Comparison of ENCODE assay signal across 1 cellular context in genomic region chr17:42632949-42633444, GRCh38.
TF ChIP-seq lines count a peak whose summit lies in the region.

No MANE protein-coding gene starts in this region.

TF ChIP-seq in K562, 482 proteins besides CTCF, POLR2A, EP300 and RAD21 (continued from another document and continues in another):
- TF ChIP-seq, protein P1, sequence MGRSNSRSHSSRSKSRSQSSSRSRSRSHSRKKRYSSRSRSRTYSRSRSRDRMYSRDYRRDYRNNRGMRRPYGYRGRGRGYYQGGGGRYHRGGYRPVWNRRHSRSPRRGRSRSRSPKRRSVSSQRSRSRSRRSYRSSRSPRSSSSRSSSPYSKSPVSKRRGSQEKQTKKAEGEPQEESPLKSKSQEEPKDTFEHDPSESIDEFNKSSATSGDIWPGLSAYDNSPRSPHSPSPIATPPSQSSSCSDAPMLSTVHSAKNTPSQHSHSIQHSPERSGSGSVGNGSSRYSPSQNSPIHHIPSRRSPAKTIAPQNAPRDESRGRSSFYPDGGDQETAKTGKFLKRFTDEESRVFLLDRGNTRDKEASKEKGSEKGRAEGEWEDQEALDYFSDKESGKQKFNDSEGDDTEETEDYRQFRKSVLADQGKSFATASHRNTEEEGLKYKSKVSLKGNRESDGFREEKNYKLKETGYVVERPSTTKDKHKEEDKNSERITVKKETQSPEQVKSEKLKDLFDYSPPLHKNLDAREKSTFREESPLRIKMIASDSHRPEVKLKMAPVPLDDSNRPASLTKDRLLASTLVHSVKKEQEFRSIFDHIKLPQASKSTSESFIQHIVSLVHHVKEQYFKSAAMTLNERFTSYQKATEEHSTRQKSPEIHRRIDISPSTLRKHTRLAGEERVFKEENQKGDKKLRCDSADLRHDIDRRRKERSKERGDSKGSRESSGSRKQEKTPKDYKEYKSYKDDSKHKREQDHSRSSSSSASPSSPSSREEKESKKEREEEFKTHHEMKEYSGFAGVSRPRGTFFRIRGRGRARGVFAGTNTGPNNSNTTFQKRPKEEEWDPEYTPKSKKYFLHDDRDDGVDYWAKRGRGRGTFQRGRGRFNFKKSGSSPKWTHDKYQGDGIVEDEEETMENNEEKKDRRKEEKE (IDR thresholded peaks at IDR 0.05; ENCODE audit: borderline replicate concordance in 1 of 2, control insufficient read depth in 1 of 2, low read depth in 2 of 2, low read length in 1 of 2): 0 out of 4 replicates have a peak, but pooled peaks of 1 of the 2 experiments have one; percentile 19
- peak; percentile 96 for TF ChIP-seq CBFA2T3 (IDR thresholded peaks at IDR 0.05)
- TF ChIP-seq ATF4 (CRISPR knock-in tag; IDR thresholded peaks at IDR 0.05): no peak
- TF ChIP-seq RNF2 (IDR thresholded peaks at IDR 0.05): no peak; the same call in 1 of the 2 replicates
- no peak for TF ChIP-seq ZNF184 (CRISPR knock-in tag; IDR thresholded peaks at IDR 0.05)
- no peak for TF ChIP-seq PBX2 (CRISPR knock-in tag; IDR thresholded peaks at IDR 0.05; ENCODE audit: low read depth)
- peak; percentile 92 for TF ChIP-seq PBX2 (tag; conservative IDR thresholded peaks at IDR 0.05; ENCODE audit: low read depth)
- TF ChIP-seq SMARCE1 (IDR thresholded peaks at IDR 0.05): peak; percentile 80
- no peak for TF ChIP-seq GMEB1 (CRISPR knock-in tag; IDR thresholded peaks at IDR 0.05)
- TF ChIP-seq ZNF384 (IDR thresholded peaks at IDR 0.05; ENCODE audit: low read depth, low read length): no peak
- peak; percentile 47; the same call in 1 of the 2 replicates for TF ChIP-seq ZEB2 (IDR thresholded peaks at IDR 0.05)
- TF ChIP-seq ETS2 (tag; IDR thresholded peaks at IDR 0.05; ENCODE audit: borderline replicate concordance, poor library complexity, severe bottlenecking): no peak
- TF ChIP-seq RB1 (IDR thresholded peaks at IDR 0.05; ENCODE audit: low read depth): no peak
- no peak for TF ChIP-seq NFE2L1 (tag; IDR thresholded peaks at IDR 0.05; ENCODE audit: borderline replicate concordance, low read depth)
- TF ChIP-seq ZNF274 (IDR thresholded peaks at IDR 0.05; ENCODE audit: borderline replicate concordance, low read depth, low read length): no peak
- no peak for TF ChIP-seq CTCFL (IDR thresholded peaks at IDR 0.05; ENCODE audit: borderline replicate concordance, insufficient read depth, low read depth, low read length, poor library complexity, severe bottlenecking)
- no peak for TF ChIP-seq PRMT5 (CRISPR knock-in tag; IDR thresholded peaks at IDR 0.05)
- no peak for TF ChIP-seq POLR2B (IDR thresholded peaks at IDR 0.05; ENCODE audit: low read depth, partially characterized antibody)
- no peak for TF ChIP-seq HCFC1 (IDR thresholded peaks at IDR 0.05; ENCODE audit: low read depth, low read length)
- peak; percentile 48 for TF ChIP-seq ZFX (CRISPR knock-in tag; IDR thresholded peaks at IDR 0.05)
- TF ChIP-seq, protein P2, sequence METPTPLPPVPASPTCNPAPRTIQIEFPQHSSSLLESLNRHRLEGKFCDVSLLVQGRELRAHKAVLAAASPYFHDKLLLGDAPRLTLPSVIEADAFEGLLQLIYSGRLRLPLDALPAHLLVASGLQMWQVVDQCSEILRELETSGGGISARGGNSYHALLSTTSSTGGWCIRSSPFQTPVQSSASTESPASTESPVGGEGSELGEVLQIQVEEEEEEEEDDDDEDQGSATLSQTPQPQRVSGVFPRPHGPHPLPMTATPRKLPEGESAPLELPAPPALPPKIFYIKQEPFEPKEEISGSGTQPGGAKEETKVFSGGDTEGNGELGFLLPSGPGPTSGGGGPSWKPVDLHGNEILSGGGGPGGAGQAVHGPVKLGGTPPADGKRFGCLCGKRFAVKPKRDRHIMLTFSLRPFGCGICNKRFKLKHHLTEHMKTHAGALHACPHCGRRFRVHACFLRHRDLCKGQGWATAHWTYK (CRISPR knock-in tag; IDR thresholded peaks at IDR 0.05): no peak
- TF ChIP-seq ERF (CRISPR knock-in tag; IDR thresholded peaks at IDR 0.05): no peak
- no peak for TF ChIP-seq SMC3 (conservative IDR thresholded peaks at IDR 0.05; ENCODE audit: insufficient read depth, low read depth, low read length)
- TF ChIP-seq TAF1 (IDR thresholded peaks at IDR 0.05; ENCODE audit: control insufficient read depth, extremely low read depth, insufficient read depth, low read length, severe bottlenecking): no peak
- TF ChIP-seq NCOA2 (IDR thresholded peaks at IDR 0.05; ENCODE audit: partially characterized antibody in 2 of 2): no peak
- TF ChIP-seq, protein P3, sequence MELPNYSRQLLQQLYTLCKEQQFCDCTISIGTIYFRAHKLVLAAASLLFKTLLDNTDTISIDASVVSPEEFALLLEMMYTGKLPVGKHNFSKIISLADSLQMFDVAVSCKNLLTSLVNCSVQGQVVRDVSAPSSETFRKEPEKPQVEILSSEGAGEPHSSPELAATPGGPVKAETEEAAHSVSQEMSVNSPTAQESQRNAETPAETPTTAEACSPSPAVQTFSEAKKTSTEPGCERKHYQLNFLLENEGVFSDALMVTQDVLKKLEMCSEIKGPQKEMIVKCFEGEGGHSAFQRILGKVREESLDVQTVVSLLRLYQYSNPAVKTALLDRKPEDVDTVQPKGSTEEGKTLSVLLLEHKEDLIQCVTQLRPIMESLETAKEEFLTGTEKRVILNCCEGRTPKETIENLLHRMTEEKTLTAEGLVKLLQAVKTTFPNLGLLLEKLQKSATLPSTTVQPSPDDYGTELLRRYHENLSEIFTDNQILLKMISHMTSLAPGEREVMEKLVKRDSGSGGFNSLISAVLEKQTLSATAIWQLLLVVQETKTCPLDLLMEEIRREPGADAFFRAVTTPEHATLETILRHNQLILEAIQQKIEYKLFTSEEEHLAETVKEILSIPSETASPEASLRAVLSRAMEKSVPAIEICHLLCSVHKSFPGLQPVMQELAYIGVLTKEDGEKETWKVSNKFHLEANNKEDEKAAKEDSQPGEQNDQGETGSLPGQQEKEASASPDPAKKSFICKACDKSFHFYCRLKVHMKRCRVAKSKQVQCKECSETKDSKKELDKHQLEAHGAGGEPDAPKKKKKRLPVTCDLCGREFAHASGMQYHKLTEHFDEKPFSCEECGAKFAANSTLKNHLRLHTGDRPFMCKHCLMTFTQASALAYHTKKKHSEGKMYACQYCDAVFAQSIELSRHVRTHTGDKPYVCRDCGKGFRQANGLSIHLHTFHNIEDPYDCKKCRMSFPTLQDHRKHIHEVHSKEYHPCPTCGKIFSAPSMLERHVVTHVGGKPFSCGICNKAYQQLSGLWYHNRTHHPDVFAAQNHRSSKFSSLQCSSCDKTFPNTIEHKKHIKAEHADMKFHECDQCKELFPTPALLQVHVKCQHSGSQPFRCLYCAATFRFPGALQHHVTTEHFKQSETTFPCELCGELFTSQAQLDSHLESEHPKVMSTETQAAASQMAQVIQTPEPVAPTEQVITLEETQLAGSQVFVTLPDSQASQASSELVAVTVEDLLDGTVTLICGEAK (IDR thresholded peaks at IDR 0.05): peak; percentile 37; the same call in 1 of the 2 replicates
- TF ChIP-seq, protein P3 (CRISPR knock-in tag; IDR thresholded peaks at IDR 0.05): no peak
- TF ChIP-seq ZNF324 (CRISPR knock-in tag; IDR thresholded peaks at IDR 0.05): no peak
- peak; percentile 32; the same call in 1 of the 2 replicates for TF ChIP-seq MTA3 (IDR thresholded peaks at IDR 0.05; ENCODE audit: borderline replicate concordance)
- peak; percentile 68; the same call in 1 of the 2 replicates for TF ChIP-seq ZNF589 (CRISPR knock-in tag; IDR thresholded peaks at IDR 0.05; ENCODE audit: low read depth)
- TF ChIP-seq SPI1 (IDR thresholded peaks at IDR 0.05; ENCODE audit: borderline replicate concordance, low read depth, low read length): peak; percentile 85; the same call in 1 of the 2 replicates
- no peak for TF ChIP-seq FOXK1 (CRISPR knock-in tag; IDR thresholded peaks at IDR 0.05; ENCODE audit: borderline replicate concordance)
- TF ChIP-seq BRD4 (IDR thresholded peaks at IDR 0.05): no peak
- TF ChIP-seq EZH2 (IDR thresholded peaks at IDR 0.05; ENCODE audit: borderline replicate concordance, low read depth, low read length): no peak
- no peak for TF ChIP-seq ZBTB7A (IDR thresholded peaks at IDR 0.05; ENCODE audit: borderline replicate concordance, control insufficient read depth, low read depth, low read length)
- TF ChIP-seq, protein P4, sequence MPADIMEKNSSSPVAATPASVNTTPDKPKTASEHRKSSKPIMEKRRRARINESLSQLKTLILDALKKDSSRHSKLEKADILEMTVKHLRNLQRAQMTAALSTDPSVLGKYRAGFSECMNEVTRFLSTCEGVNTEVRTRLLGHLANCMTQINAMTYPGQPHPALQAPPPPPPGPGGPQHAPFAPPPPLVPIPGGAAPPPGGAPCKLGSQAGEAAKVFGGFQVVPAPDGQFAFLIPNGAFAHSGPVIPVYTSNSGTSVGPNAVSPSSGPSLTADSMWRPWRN (IDR thresholded peaks at IDR 0.05; ENCODE audit: low read depth): peak; percentile 23; the same call in 1 of the 2 replicates
